1 cellular context compared by ENCODE assay signal in genomic region chr13:29923554-29924481, GRCh38.
TF ChIP-seq lines count a peak whose summit lies in the region.

No MANE protein-coding gene starts in this region.

TF ChIP-seq in HepG2, 621 proteins besides CTCF, POLR2A, EP300 and RAD21 (continued from another document and continues in another):
- TF ChIP-seq ZNF83 (CRISPR knock-in tag; IDR thresholded peaks at IDR 0.05; ENCODE audit: borderline replicate concordance) (no peak), ZMYM3 (CRISPR knock-in tag; IDR thresholded peaks at IDR 0.05) (peak; percentile 45; the same call in 1 of the 2 replicates), TEF (CRISPR knock-in tag; IDR thresholded peaks at IDR 0.05) (no peak), SMAD1 (CRISPR knock-in tag; IDR thresholded peaks at IDR 0.05; ENCODE audit: borderline replicate concordance, low read depth) (no peak), HNRNPLL (IDR thresholded peaks at IDR 0.05; ENCODE audit: low read depth, low read length, poor library complexity, severe bottlenecking) (no peak), ATF1 (CRISPR knock-in tag; IDR thresholded peaks at IDR 0.05) (no peak), BRCA1 (CRISPR knock-in tag; IDR thresholded peaks at IDR 0.05) (peak; percentile 48; the same call in 1 of the 2 replicates), ZNF543 (CRISPR knock-in tag; IDR thresholded peaks at IDR 0.05) (peak; percentile 54; the same call in 1 of the 2 replicates), TEAD2 (CRISPR knock-in tag; IDR thresholded peaks at IDR 0.05) (no peak), SRSF4 (IDR thresholded peaks at IDR 0.05; ENCODE audit: low read depth, low read length, poor library complexity, severe bottlenecking) (no peak), RBM39 (IDR thresholded peaks at IDR 0.05; ENCODE audit: low read depth, low read length, poor library complexity, severe bottlenecking) (peak; percentile 45), KLF15 (CRISPR knock-in tag; IDR thresholded peaks at IDR 0.05; ENCODE audit: borderline replicate concordance) (no peak), NCOA1 (CRISPR knock-in tag; IDR thresholded peaks at IDR 0.05) (no peak), ZNF549 (CRISPR knock-in tag; IDR thresholded peaks at IDR 0.05) (no peak), ZMYM2 (CRISPR knock-in tag; IDR thresholded peaks at IDR 0.05) (no peak), ZNF883 (CRISPR knock-in tag; IDR thresholded peaks at IDR 0.05; ENCODE audit: not compliant biosample characterization) (no peak), SSRP1 (CRISPR knock-in tag; IDR thresholded peaks at IDR 0.05) (no peak), CSRNP2 (CRISPR knock-in tag; conservative IDR thresholded peaks at IDR 0.05; ENCODE audit: low read depth) (no peak), POGK (CRISPR knock-in tag; conservative IDR thresholded peaks at IDR 0.05) (peak; percentile 54), PRDM15 (CRISPR knock-in tag; IDR thresholded peaks at IDR 0.05) (no peak), ZBTB14 (CRISPR knock-in tag; IDR thresholded peaks at IDR 0.05) (0 out of 2 replicates have a peak, but pooled peaks have one; percentile 30), RARG (CRISPR knock-in tag; IDR thresholded peaks at IDR 0.05; ENCODE audit: low read depth) (no peak), RFX1 (IDR thresholded peaks at IDR 0.05) (no peak), REXO4 (CRISPR knock-in tag; IDR thresholded peaks at IDR 0.05; ENCODE audit: borderline replicate concordance) (no peak), BCL6 (CRISPR knock-in tag; IDR thresholded peaks at IDR 0.05) (peak; percentile 83), KMT2A (CRISPR knock-in tag; IDR thresholded peaks at IDR 0.05) (peak; percentile 59; the same call in 1 of the 2 replicates), RELA (CRISPR knock-in tag; IDR thresholded peaks at IDR 0.05) (no peak), SUZ12 (IDR thresholded peaks at IDR 0.05; ENCODE audit: low read depth, low read length) (no peak), SNAI1 (CRISPR knock-in tag; IDR thresholded peaks at IDR 0.05; ENCODE audit: borderline replicate concordance) (no peak), IRF1 (CRISPR knock-in tag; IDR thresholded peaks at IDR 0.05; ENCODE audit: low read depth) (no peak), HNRNPH1 (optimal IDR thresholded peaks at IDR 0.05; ENCODE audit: low read depth, low read length) (no peak), BRF2 (CRISPR knock-in tag; IDR thresholded peaks at IDR 0.05) (peak; percentile 75; the same call in 1 of the 2 replicates), CREB1 (IDR thresholded peaks at IDR 0.05) (peak; percentile 18; the same call in 1 of the 2 replicates), CREB1 (CRISPR knock-in tag; IDR thresholded peaks at IDR 0.05) (peak; percentile 47; the same call in 1 of the 2 replicates), ZNF496 (CRISPR knock-in tag; IDR thresholded peaks at IDR 0.05; ENCODE audit: insufficient replicate concordance) (no peak), IRF9 (CRISPR knock-in tag; IDR thresholded peaks at IDR 0.05; ENCODE audit: borderline replicate concordance) (no peak; the same call in 1 of the 2 replicates), SETDB1 (CRISPR knock-in tag; IDR thresholded peaks at IDR 0.05; ENCODE audit: borderline replicate concordance) (no peak), ZNF567 (CRISPR knock-in tag; IDR thresholded peaks at IDR 0.05; ENCODE audit: borderline replicate concordance) (no peak), ZNF296 (CRISPR knock-in tag; conservative IDR thresholded peaks at IDR 0.05) (no peak), RXRB (CRISPR knock-in tag; IDR thresholded peaks at IDR 0.05; ENCODE audit: borderline replicate concordance) (peak; percentile 87), ZHX1 (CRISPR knock-in tag; IDR thresholded peaks at IDR 0.05; ENCODE audit: low read depth) (0 out of 2 replicates have a peak, but pooled peaks have one; percentile 73), ZFY (CRISPR knock-in tag; IDR thresholded peaks at IDR 0.05) (peak; percentile 61), ZNF879 (CRISPR knock-in tag; IDR thresholded peaks at IDR 0.05) (no peak), SAP130 (CRISPR knock-in tag; IDR thresholded peaks at IDR 0.05; ENCODE audit: low read depth) (peak; percentile 99), SALL2 (CRISPR knock-in tag; IDR thresholded peaks at IDR 0.05) (no peak), ZNF501 (CRISPR knock-in tag; IDR thresholded peaks at IDR 0.05) (peak; percentile 86), MIXL1 (CRISPR knock-in tag; IDR thresholded peaks at IDR 0.05) (peak; percentile 78), MLX (CRISPR knock-in tag; IDR thresholded peaks at IDR 0.05) (peak; percentile 100), ZNF143 (CRISPR knock-in tag; IDR thresholded peaks at IDR 0.05) (peak; percentile 53; the same call in 1 of the 2 replicates), EHMT2 (IDR thresholded peaks at IDR 0.05; ENCODE audit: borderline replicate concordance, low read depth, low read length) (no peak), ELF1 (CRISPR knock-in tag; IDR thresholded peaks at IDR 0.05) (peak; percentile 50; the same call in 1 of the 2 replicates), ZSCAN29 (CRISPR knock-in tag; conservative IDR thresholded peaks at IDR 0.05) (peak; percentile 70; the same call in 1 of the 2 replicates), YEATS2 (CRISPR knock-in tag; IDR thresholded peaks at IDR 0.05; ENCODE audit: borderline replicate concordance) (peak; percentile 78; the same call in 1 of the 2 replicates), ZNF235 (CRISPR knock-in tag; IDR thresholded peaks at IDR 0.05; ENCODE audit: borderline replicate concordance) (no peak)
